28 cellular contexts compared by ENCODE assay signal in genomic region chr11:119185916-119186634, GRCh38. TPM values are rescaled to one million over a fixed set of nuclear protein-coding genes. Genes with fewer than 3 reads are reported as not detected.
DNase-seq lines count a peak whose midpoint lies in the region; ATAC-seq, FAIRE-seq and TF ChIP-seq lines count a peak whose summit lies in the region.
"Had no signal": no experiment of that assay in that cellular context is flagged by ENCODE, and none has a peak within 500 bp of the region (broad histone marks: within the 10 kb centered on the region; RNA-seq: fewer than 3 reads in every experiment).

No MANE protein-coding gene starts in this region.

- intact Hi-C loops in kidney (cut with DNase I) (no loop called here), pancreas (cut with DNase I) (no loop called here)

- TF ChIP-seq CTCF in BE2C (IDR thresholded peaks at IDR 0.05; ENCODE audit: low read depth, low read length) (no peak), kidney (IDR thresholded peaks at IDR 0.05; ENCODE audit: borderline replicate concordance, extremely low read depth, insufficient read depth) (no peak), pancreas (IDR thresholded peaks at IDR 0.05) (no peak)

- peaks cover 11% of the 10 kb centered on the region for H3K4me1 ChIP-seq in BE2C
- H3K4me1 ChIP-seq in kidney (ENCODE audit: control insufficient read depth in 1 of 2, insufficient read depth in 1 of 2, low read depth in 1 of 2, low read length in 2 of 2) = peaks cover 0 to 3% of the 10 kb centered on the region in 2 donors
- no peaks in the 10 kb centered on the region for H3K4me1 ChIP-seq in pancreas
- H3K4me1 ChIP-seq: prostate gland had no signal

- H3K27ac ChIP-seq in kidney (ENCODE audit: low read depth in 2 of 2, low read length in 2 of 2) (peak overlapping the region in 1 of 2 donors; percentile 37), pancreas (no peak overlapping the region)
- H3K27ac ChIP-seq: heart left ventricle, left lung, prostate gland had no signal

- FAIRE-seq in HTR-8/SVneo (lab: Jason Lieb, UNC) = peak; percentile 9
- no peak for FAIRE-seq in kidney (lab: Jason Lieb, UNC)
- FAIRE-seq in pancreas (lab: Jason Lieb, UNC) = no peak

- peak overlapping the region in 1 of 2 donors; percentile 55 for H3K9ac ChIP-seq in kidney (ENCODE audit: low read length in 2 of 2)

- ATAC-seq in pancreas = peak; percentile 24 to 45 (median 34)
- ATAC-seq: activated CD8-positive, alpha-beta T cell treated with anti-CD3 and anti-CD28 coated beads, Interleukin-2, amount 10 ng/mL, durations not matched to agents 7 days and 5 days; heart left ventricle; left lung had no signal

- peak overlapping the region; percentile 28 for H3K4me3 ChIP-seq in BE2C (ENCODE audit: low read depth, low read length)
- H3K4me3 ChIP-seq in kidney (ENCODE audit: low read length in 2 of 2) = peak overlapping the region; percentile 75 to 81
- H3K4me3 ChIP-seq in pancreas = no peak overlapping the region
- H3K4me3 ChIP-seq: heart left ventricle, left lung, prostate gland had no signal

- H3K9me3 ChIP-seq in BE2C (no peaks in the 10 kb centered on the region), kidney (ENCODE audit: control insufficient read depth in 1 of 2, low read length in 2 of 2) (no peaks in the 10 kb centered on the region), pancreas (no peaks in the 10 kb centered on the region)
- H3K9me3 ChIP-seq: heart left ventricle, left lung, prostate gland had no signal

- 21 to 23% methylated on average over 17 of the region's 17 CpGs for WGBS in pancreas, 2 donors

- H3K36me3 ChIP-seq in BE2C (no peaks in the 10 kb centered on the region), kidney (ENCODE audit: control insufficient read depth in 1 of 2, insufficient read depth in 2 of 2, low read length in 2 of 2) (no peaks in the 10 kb centered on the region), pancreas (no peaks in the 10 kb centered on the region)
- H3K36me3 ChIP-seq: prostate gland had no signal

- in situ Hi-C loops in ACHN (cut with HindIII; ENCODE audit: low pct_ligation_motif_present, low pct_unique_long_range_greater_than_20kb, low sequenced_read_pairs) = no loop called here

- no peaks in the 10 kb centered on the region for H3K27me3 ChIP-seq in BE2C
- H3K27me3 ChIP-seq in pancreas = no peaks in the 10 kb centered on the region

- DNase-seq in BE2C (no peak), HTR-8/SVneo (ENCODE audit: insufficient read length, low spot score) (no peak), kidney (peak; percentile 55), pancreas (no peak), NCI-H187 treated with DMSO at 0.1 percent for 48 hours (lab: John Stamatoyannopoulos, UW) (no peak), MV-4-11 (lab: John Stamatoyannopoulos, UW) (no peak), ACHN (no peak)
- DNase-seq: activated CD4-positive, alpha-beta T cell treated with anti-CD3 and anti-CD28 coated beads for 1 hour; activated CD8-positive, alpha-beta T cell treated with anti-CD3 and anti-CD28 coated beads, Interleukin-2, amount 10 ng/mL, durations not matched to agents 7 days and 5 days; activated effector memory CD4-positive, alpha-beta T cell treated with Interleukin-2 at 50 U/mL for 16 hours; activated T-cell treated with anti-CD3 and anti-CD28 coated beads for 4 hours; effector CD4-positive, alpha-beta T cell; erythroblast; heart left ventricle; HFFc6; left lung; NCI-H146; NCI-H526 treated with DMSO at 0.1 percent for 48 hours; substantia nigra had no signal

RNA-seq across cellular contexts. Expression of gene NHERF4, which starts 0.8 kb away (rescaled TPM):
- polyA plus RNA-seq in BE2C (2012; ENCODE audit: insufficient read depth, insufficient read length, low read depth) = not detected
- total RNA-seq in kidney (3.5 TPM), pancreas (1 to 10 TPM in 2 of 6 donors, under 1 TPM in 3, not detected in 1; 0.38 to 1.6 (median 0.84) TPM)
- polyA plus RNA-seq in kidney (ENCODE audit: insufficient read depth, low read depth, low replicate concordance) (47.9 TPM), pancreas (1 to 10 TPM; 2.5 to 4.7 TPM)
- total RNA-seq: chondrocyte, fibroblast of villous mesenchyme, HFFc6, left lung, MCF 10A, mesenteric fat pad, prostate gland, RPMI7951, SK-MEL-5 had no signal
- polyA plus RNA-seq: heart left ventricle, neural cell had no signal

RNA-seq across cellular contexts. Expression of gene NLRX1, which starts 17.6 kb away (rescaled TPM):
- polyA plus RNA-seq in BE2C (2012; ENCODE audit: insufficient read depth, insufficient read length, low read depth) = 6.8 TPM
- total RNA-seq in kidney = 21.2 TPM
- polyA plus RNA-seq in kidney (ENCODE audit: insufficient read depth, low read depth, low replicate concordance) = 11.9 TPM
- 10 to 100 TPM in 1 of 6 donors, 1 to 10 TPM in 5; 6.9 to 12.6 (median 7.5) TPM for total RNA-seq in pancreas
- 1 to 10 TPM; 6.5 to 7.9 TPM for polyA plus RNA-seq in pancreas

RNA-seq across cellular contexts. Expression of gene CBL, which starts 20.1 kb away (rescaled TPM):
- polyA plus RNA-seq in BE2C (2012; ENCODE audit: insufficient read depth, insufficient read length, low read depth) = 6.5 TPM
- total RNA-seq in kidney (20.6 TPM), pancreas (1 to 10 TPM; 3.3 to 9.8 (median 4.3) TPM)
- polyA plus RNA-seq in kidney (ENCODE audit: insufficient read depth, low read depth, low replicate concordance) (2.0 TPM), pancreas (1 to 10 TPM; 2.0 to 2.6 TPM)

RNA-seq across cellular contexts. Expression of gene ABCG4, which starts 37.2 kb away (rescaled TPM):
- polyA plus RNA-seq in BE2C (2012; ENCODE audit: insufficient read depth, insufficient read length, low read depth) = 1.5 TPM
- 0.25 TPM for total RNA-seq in kidney
- polyA plus RNA-seq in kidney (ENCODE audit: insufficient read depth, low read depth, low replicate concordance) = 0.52 TPM
- not detected for total RNA-seq in pancreas
- under 1 TPM; 0.11 to 0.21 TPM for polyA plus RNA-seq in pancreas
- total RNA-seq: MCF 10A, mesenteric fat pad had no signal
- polyA plus RNA-seq: CD14-positive monocyte had no signal

Comparison
In these comparisons a context has a peak if more than half of its experiments do, and no peak if none do; other contexts are left out.
1. H3K4me3 ChIP-seq: peak in BE2C (single experiment) and kidney (2 of 2); none in pancreas (0 of 4).